In genomic region chr2:72008608-72009007, GRCh38 we compare ENCODE assay signal across 23 cellular contexts.
"Had no signal": no experiment of that assay in that cellular context is flagged by ENCODE, and none has a peak within 500 bp of the region (broad histone marks: within the 10 kb centered on the region; RNA-seq: fewer than 3 reads in every experiment).

No MANE protein-coding gene starts in this region.

- H3K27ac Mint-ChIP-seq: activated naive CD8-positive, alpha-beta T cell treated with anti-CD3 and anti-CD28 coated beads, Interleukin-2, amount 50 U/mL, for 24 hours; activated T-cell treated with anti-CD3 and anti-CD28 coated beads, Interleukin-2, amount 50 U/mL, for 72 hours; natural killer cell had no signal

- H3K4me1 ChIP-seq: body of pancreas, gastrocnemius medialis, prostate gland, upper lobe of right lung had no signal

- H3K4me3 Mint-ChIP-seq: activated naive CD8-positive, alpha-beta T cell treated with anti-CD3 and anti-CD28 coated beads, Interleukin-2, amount 50 U/mL, for 24 hours; activated T-cell treated with anti-CD3 and anti-CD28 coated beads, Interleukin-2, amount 50 U/mL, for 72 hours; natural killer cell had no signal

- H3K36me3 ChIP-seq: cardiac muscle cell, gastrocnemius medialis, prostate gland, upper lobe of right lung had no signal

- ATAC-seq: activated naive CD8-positive, alpha-beta T cell treated with anti-CD3 and anti-CD28 coated beads, Interleukin-2, amount 50 U/mL, for 24 hours; activated T-cell treated with anti-CD3 and anti-CD28 coated beads, Interleukin-2, amount 50 U/mL, for 72 hours; body of pancreas; esophagus mucosa; gastrocnemius medialis; natural killer cell; upper lobe of right lung had no signal

- H3K36me3 Mint-ChIP-seq: natural killer cell had no signal

- H3K4me3 ChIP-seq: body of pancreas, cardiac muscle cell, gastrocnemius medialis, prostate gland, upper lobe of right lung had no signal

- H3K27me3 Mint-ChIP-seq: activated naive CD8-positive, alpha-beta T cell treated with anti-CD3 and anti-CD28 coated beads, Interleukin-2, amount 50 U/mL, for 24 hours had no signal

- H3K4me1 Mint-ChIP-seq: activated naive CD8-positive, alpha-beta T cell treated with anti-CD3 and anti-CD28 coated beads, Interleukin-2, amount 50 U/mL, for 24 hours; natural killer cell had no signal

- H3K9me3 Mint-ChIP-seq: activated naive CD8-positive, alpha-beta T cell treated with anti-CD3 and anti-CD28 coated beads, Interleukin-2, amount 50 U/mL, for 24 hours; activated T-cell treated with anti-CD3 and anti-CD28 coated beads, Interleukin-2, amount 50 U/mL, for 72 hours; natural killer cell had no signal

- H3K9me3 ChIP-seq: body of pancreas, gastrocnemius medialis, prostate gland, upper lobe of right lung had no signal

- FAIRE-seq: keratinocyte, TTC549 had no signal

- DNase-seq: activated CD4-positive, alpha-beta T cell treated with anti-CD3 and anti-CD28 coated beads for 1 hour; activated CD4-positive, alpha-beta T cell treated with anti-CD3 and anti-CD28 coated beads, Interleukin-2, amount 50 U/mL, for 4 hours; activated effector memory CD4-positive, alpha-beta T cell treated with Interleukin-2 at 50 U/mL for 16 hours; activated naive CD4-positive, alpha-beta T cell treated with anti-CD3 and anti-CD28 coated beads, Interleukin-2, amount 50 U/mL, for 16 hours; activated naive CD8-positive, alpha-beta T cell treated with anti-CD3 and anti-CD28 coated beads, Interleukin-2, amount 50 U/mL, for 24 hours; activated T-cell treated with anti-CD3 and anti-CD28 coated beads, Interleukin-2, amount 50 U/mL, for 72 hours; anterior cingulate cortex; body of pancreas; dermis blood vessel endothelial cell; effector memory CD4-positive, alpha-beta T cell; gastrocnemius medialis; hypothalamus; midbrain; natural killer cell; stimulated activated CD4-positive, alpha-beta T cell treated with anti-CD3 and anti-CD28 coated beads, Interleukin-4, amount 100 ng/mL, for 24 hours; stimulated activated naive CD4-positive, alpha-beta T cell treated with Interleukin-2 at 50 U/mL for 16 hours; T-helper 1 cell had no signal

- H3K27me3 ChIP-seq: body of pancreas, cardiac muscle cell, gastrocnemius medialis, upper lobe of right lung had no signal

- H3K27ac ChIP-seq: body of pancreas, cardiac muscle cell, gastrocnemius medialis, prostate gland, upper lobe of right lung had no signal
